31 cellular contexts compared by ENCODE assay signal in the genomic region with DNA sequence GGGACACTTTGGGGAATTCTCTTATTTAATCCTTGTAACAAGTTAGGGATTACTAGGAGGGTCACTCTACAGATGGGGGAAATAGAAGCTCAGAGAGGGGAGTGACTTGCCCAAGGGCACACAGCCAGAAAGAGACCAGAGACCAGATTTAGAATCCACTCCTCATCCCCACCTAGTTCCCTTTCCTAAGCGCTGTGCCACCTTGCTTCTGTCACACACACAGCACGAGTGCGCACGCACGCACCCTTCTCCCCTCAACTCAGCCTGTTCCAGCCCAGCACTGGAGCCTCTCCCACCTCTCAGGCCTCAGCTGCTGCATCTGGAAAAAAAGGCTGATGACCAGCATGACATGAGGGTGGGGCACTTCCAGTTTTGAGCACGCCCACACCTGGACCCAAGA. TPM values are rescaled to one million over a fixed set of nuclear protein-coding genes. Genes with fewer than 3 reads are reported as not detected.
"Had no signal": no experiment of that assay in that cellular context is flagged by ENCODE, and none has a peak within 500 bp of the region (broad histone marks: within the 10 kb centered on the region; RNA-seq: fewer than 3 reads in every experiment).

No MANE protein-coding gene starts in this region.

- H3K36me3 Mint-ChIP-seq: naive B cell; natural killer cell treated with Interleukin-12 subunit alpha and Interleukin-12 subunit beta and Interleukin-15 and Interleukin-18, amount 100 ng/mL, for 72 hours had no signal

- H3K27me3 Mint-ChIP-seq: stimulated activated naive CD8-positive, alpha-beta T cell treated with anti-CD3 and anti-CD28 coated beads, Interleukin-15, amount 100 ng/mL, for 72 hours had no signal

- FAIRE-seq: keratinocyte had no signal

- H3K9me3 ChIP-seq: colonic mucosa, gastrocnemius medialis, lower lobe of right lung, ovary, psoas muscle, suprapubic skin, transverse colon, upper lobe of right lung, uterus had no signal

- H3K27ac ChIP-seq: colonic mucosa, epithelial cell of prostate, gastrocnemius medialis, lower lobe of right lung, ovary, psoas muscle, skin epidermis, suprapubic skin, transverse colon, upper lobe of right lung, uterus had no signal

- H3K4me3 Mint-ChIP-seq: dendritic cell treated with granulocyte-macrophage colony-stimulating factor and Interleukin-4, amounts not matched to agents 40 ng/mL and 50 ng/mL, for 4 days; endodermal cell; naive B cell; natural killer cell treated with Interleukin-12 subunit alpha and Interleukin-12 subunit beta and Interleukin-15 and Interleukin-18, amount 100 ng/mL, for 72 hours; stimulated activated naive CD8-positive, alpha-beta T cell treated with anti-CD3 and anti-CD28 coated beads, Interleukin-15, amount 100 ng/mL, for 72 hours had no signal

- H3K4me3 ChIP-seq: colonic mucosa, gastrocnemius medialis, lower lobe of right lung, ovary, psoas muscle, skin epidermis, suprapubic skin, transverse colon, upper lobe of right lung, uterus had no signal

- H3K27ac Mint-ChIP-seq: dendritic cell treated with granulocyte-macrophage colony-stimulating factor and Interleukin-4, amounts not matched to agents 40 ng/mL and 50 ng/mL, for 4 days; endodermal cell; naive B cell; natural killer cell treated with Interleukin-12 subunit alpha and Interleukin-12 subunit beta and Interleukin-15 and Interleukin-18, amount 100 ng/mL, for 72 hours had no signal

- DNase-seq: colonic mucosa; effector CD8-positive, alpha-beta T cell; endodermal cell; gastrocnemius medialis; head of caudate nucleus; left ventricle myocardium superior; lower lobe of right lung; naive B cell; occipital lobe; ovary; posterior cingulate gyrus; psoas muscle; right cardiac atrium; stimulated activated CD4-positive, alpha-beta T cell treated with anti-CD3 and anti-CD28 coated beads, Interleukin-15, amount 100 ng/mL, for 24 hours; stimulated activated CD4-positive, alpha-beta T cell treated with anti-CD3 and anti-CD28 coated beads, Interleukin-2, amount 100 ng/mL, for 48 hours; stimulated activated naive CD4-positive, alpha-beta T cell; stimulated activated naive CD8-positive, alpha-beta T cell treated with anti-CD3 and anti-CD28 coated beads, Interleukin-15, amount 100 ng/mL, for 72 hours; transverse colon; upper lobe of right lung; uterus had no signal

- ATAC-seq: esophagus mucosa; gastrocnemius medialis; left ventricle myocardium superior; lower lobe of right lung; natural killer cell treated with Interleukin-12 subunit alpha and Interleukin-12 subunit beta and Interleukin-15 and Interleukin-18, amount 100 ng/mL, for 72 hours; psoas muscle; right cardiac atrium; stimulated activated naive CD8-positive, alpha-beta T cell treated with anti-CD3 and anti-CD28 coated beads, Interleukin-15, amount 100 ng/mL, for 72 hours; upper lobe of right lung had no signal

- H3K36me3 ChIP-seq: colonic mucosa, gastrocnemius medialis, lower lobe of right lung, ovary, suprapubic skin, transverse colon, upper lobe of right lung, uterus had no signal

- H3K9me3 Mint-ChIP-seq: dendritic cell treated with granulocyte-macrophage colony-stimulating factor and Interleukin-4, amounts not matched to agents 40 ng/mL and 50 ng/mL, for 4 days; endodermal cell; natural killer cell treated with Interleukin-12 subunit alpha and Interleukin-12 subunit beta and Interleukin-15 and Interleukin-18, amount 100 ng/mL, for 72 hours; stimulated activated naive CD8-positive, alpha-beta T cell treated with anti-CD3 and anti-CD28 coated beads, Interleukin-15, amount 100 ng/mL, for 72 hours had no signal

- H3K27me3 ChIP-seq: ovary had no signal

- H3K4me1 Mint-ChIP-seq: stimulated activated naive CD8-positive, alpha-beta T cell treated with anti-CD3 and anti-CD28 coated beads, Interleukin-15, amount 100 ng/mL, for 72 hours had no signal

- H3K4me1 ChIP-seq: colonic mucosa, gastrocnemius medialis, lower lobe of right lung, psoas muscle, transverse colon, upper lobe of right lung, uterus had no signal

RNA-seq across cellular contexts. Expression of a gene that starts 18.6 kb away (rescaled TPM):
- total RNA-seq: esophagus mucosa; gastrocnemius medialis; glomerular endothelial cell; left ventricle myocardium superior; lower lobe of right lung; mesenteric fat pad; mononuclear cell; natural killer cell treated with Interleukin-12 subunit alpha and Interleukin-12 subunit beta and Interleukin-15 and Interleukin-18, amount 100 ng/mL, for 72 hours; renal cortical epithelial cell; right cardiac atrium; suprapubic skin; transverse colon; upper lobe of right lung had no signal
- polyA plus RNA-seq: keratinocyte, right cardiac atrium had no signal

RNA-seq across cellular contexts. Expression of a gene that starts 38.4 kb away (rescaled TPM):
- total RNA-seq: colonic mucosa; gastrocnemius medialis; glomerular endothelial cell; left ventricle myocardium superior; lower lobe of right lung; mesenteric fat pad; natural killer cell treated with Interleukin-12 subunit alpha and Interleukin-12 subunit beta and Interleukin-15 and Interleukin-18, amount 100 ng/mL, for 72 hours; occipital lobe; ovary; psoas muscle; renal cortical epithelial cell; transverse colon; upper lobe of right lung had no signal
- polyA plus RNA-seq: keratinocyte, ovary, psoas muscle had no signal
